In the genomic region with DNA sequence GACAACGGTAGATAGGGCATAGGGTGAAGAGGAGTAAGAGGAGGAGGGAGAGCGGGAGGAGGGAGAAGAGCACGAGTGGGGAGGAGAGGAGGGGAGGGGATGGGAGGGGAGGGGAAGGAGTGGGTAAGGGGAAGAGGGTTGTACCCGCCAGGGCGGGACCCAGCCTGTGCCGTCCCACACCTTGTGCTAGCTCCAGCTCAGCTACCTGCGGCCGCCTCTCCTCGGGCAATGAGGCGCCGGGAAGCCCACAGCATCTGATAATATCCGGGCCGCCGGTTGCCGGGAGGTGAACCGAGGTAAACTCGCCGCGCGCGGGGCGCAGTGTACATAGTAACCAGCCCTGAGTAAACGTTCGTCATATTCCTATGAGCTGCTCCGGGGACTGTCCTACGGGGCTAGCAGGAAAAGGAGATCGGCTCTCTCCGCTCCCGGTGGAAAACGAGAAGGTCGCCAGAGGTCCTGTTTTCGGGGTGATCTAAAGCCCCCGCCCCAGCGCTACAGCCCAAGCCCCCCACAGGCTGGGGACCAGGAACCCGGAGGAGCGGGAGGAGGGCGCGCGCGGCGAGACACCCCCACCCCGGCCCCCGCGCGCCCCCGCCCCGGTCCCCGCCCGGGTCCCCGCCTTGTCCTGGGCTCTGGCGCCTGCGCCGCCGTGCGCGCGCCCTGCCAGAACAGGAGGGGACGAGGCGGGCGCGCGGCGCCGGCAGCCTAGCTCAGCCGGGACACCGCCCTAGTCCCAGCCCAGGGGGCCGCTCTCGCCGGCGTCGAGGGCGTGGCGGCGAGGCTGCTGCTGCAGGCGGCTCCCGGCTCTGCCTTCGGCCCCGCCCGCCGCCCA, we compare ENCODE assay signal across 1 cellular context.
TF ChIP-seq lines count a peak whose summit lies in the region.

Gene RCAN3, plus strand, starts transcription at position 669 of the 835 bp plus-strand sequence. CDS start 11,537 bp downstream, outside the sequence.

TF ChIP-seq in HEK293, 187 proteins besides CTCF, POLR2A, EP300 and RAD21 (continued from another document):
- TF ChIP-seq ZBTB11 (tag by site-specific recombination; conservative IDR thresholded peaks at IDR 0.05; ENCODE audit: low read depth), result 0 out of 2 replicates have a peak, but pooled peaks have one; percentile 17
- peak; percentile 25; the same call in 1 of the 2 replicates for TF ChIP-seq KLF10 (tag by site-specific recombination; IDR thresholded peaks at IDR 0.05)
- no peak for TF ChIP-seq ZNF544 (tag by site-specific recombination; IDR thresholded peaks at IDR 0.05)
- no peak for TF ChIP-seq TCF7L2 (IDR thresholded peaks at IDR 0.05; ENCODE audit: borderline replicate concordance, low read depth, low read length)
- TF ChIP-seq ZNF76 (tag by site-specific recombination; IDR thresholded peaks at IDR 0.05; ENCODE audit: borderline replicate concordance, low read depth), result 0 out of 2 replicates have a peak, but pooled peaks have one; percentile 15
- TF ChIP-seq ZNF114 (tag by site-specific recombination; IDR thresholded peaks at IDR 0.05), result no peak
- TF ChIP-seq ZBTB8A (tag by site-specific recombination; IDR thresholded peaks at IDR 0.05), result peak; percentile 65
- TF ChIP-seq WT1 (tag by site-specific recombination; IDR thresholded peaks at IDR 0.05), result peak; percentile 76
- no peak for TF ChIP-seq OSR2 (tag by site-specific recombination; IDR thresholded peaks at IDR 0.05)
- TF ChIP-seq ZEB2 (tag by site-specific recombination; IDR thresholded peaks at IDR 0.05), result peak; percentile 80; the same call in 1 of the 2 replicates
- TF ChIP-seq ZNF510 (tag by site-specific recombination; IDR thresholded peaks at IDR 0.05; ENCODE audit: insufficient replicate concordance), result no peak
- TF ChIP-seq KLF8 (tag by site-specific recombination; IDR thresholded peaks at IDR 0.05), result peak; percentile 52
- peak; percentile 58 for TF ChIP-seq ZNF600 (tag by site-specific recombination; IDR thresholded peaks at IDR 0.05)
- TF ChIP-seq ZNF335 (tag by site-specific recombination; conservative IDR thresholded peaks at IDR 0.05), result peak; percentile 87
- no peak for TF ChIP-seq ZNF549 (tag by site-specific recombination; IDR thresholded peaks at IDR 0.05)
- TF ChIP-seq SP3 (tag by site-specific recombination; IDR thresholded peaks at IDR 0.05), result peak; percentile 66
- TF ChIP-seq KLF7 (tag by site-specific recombination; IDR thresholded peaks at IDR 0.05; ENCODE audit: borderline replicate concordance), result 0 out of 2 replicates have a peak, but pooled peaks have one; percentile 9
- TF ChIP-seq, protein P1, sequence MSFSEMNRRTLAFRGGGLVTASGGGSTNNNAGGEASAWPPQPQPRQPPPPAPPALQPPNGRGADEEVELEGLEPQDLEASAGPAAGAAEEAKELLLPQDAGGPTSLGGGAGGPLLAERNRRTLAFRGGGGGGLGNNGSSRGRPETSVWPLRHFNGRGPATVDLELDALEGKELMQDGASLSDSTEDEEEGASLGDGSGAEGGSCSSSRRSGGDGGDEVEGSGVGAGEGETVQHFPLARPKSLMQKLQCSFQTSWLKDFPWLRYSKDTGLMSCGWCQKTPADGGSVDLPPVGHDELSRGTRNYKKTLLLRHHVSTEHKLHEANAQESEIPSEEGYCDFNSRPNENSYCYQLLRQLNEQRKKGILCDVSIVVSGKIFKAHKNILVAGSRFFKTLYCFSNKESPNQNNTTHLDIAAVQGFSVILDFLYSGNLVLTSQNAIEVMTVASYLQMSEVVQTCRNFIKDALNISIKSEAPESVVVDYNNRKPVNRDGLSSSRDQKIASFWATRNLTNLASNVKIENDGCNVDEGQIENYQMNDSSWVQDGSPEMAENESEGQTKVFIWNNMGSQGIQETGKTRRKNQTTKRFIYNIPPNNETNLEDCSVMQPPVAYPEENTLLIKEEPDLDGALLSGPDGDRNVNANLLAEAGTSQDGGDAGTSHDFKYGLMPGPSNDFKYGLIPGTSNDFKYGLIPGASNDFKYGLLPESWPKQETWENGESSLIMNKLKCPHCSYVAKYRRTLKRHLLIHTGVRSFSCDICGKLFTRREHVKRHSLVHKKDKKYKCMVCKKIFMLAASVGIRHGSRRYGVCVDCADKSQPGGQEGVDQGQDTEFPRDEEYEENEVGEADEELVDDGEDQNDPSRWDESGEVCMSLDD (tag by site-specific recombination; IDR thresholded peaks at IDR 0.05), result 0 out of 2 replicates have a peak, but pooled peaks have one; percentile 55
- TF ChIP-seq, protein P2, sequence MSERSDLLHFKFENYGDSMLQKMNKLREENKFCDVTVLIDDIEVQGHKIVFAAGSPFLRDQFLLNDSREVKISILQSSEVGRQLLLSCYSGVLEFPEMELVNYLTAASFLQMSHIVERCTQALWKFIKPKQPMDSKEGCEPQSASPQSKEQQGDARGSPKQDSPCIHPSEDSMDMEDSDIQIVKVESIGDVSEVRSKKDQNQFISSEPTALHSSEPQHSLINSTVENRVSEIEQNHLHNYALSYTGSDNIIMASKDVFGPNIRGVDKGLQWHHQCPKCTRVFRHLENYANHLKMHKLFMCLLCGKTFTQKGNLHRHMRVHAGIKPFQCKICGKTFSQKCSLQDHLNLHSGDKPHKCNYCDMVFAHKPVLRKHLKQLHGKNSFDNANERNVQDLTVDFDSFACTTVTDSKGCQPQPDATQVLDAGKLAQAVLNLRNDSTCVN (tag by site-specific recombination; optimal IDR thresholded peaks at IDR 0.05), result peak; percentile 62
- TF ChIP-seq ZNF701 (tag by site-specific recombination; IDR thresholded peaks at IDR 0.05), result no peak
- peak; percentile 63; the same call in 1 of the 2 replicates for TF ChIP-seq ZBTB17 (tag by site-specific recombination; IDR thresholded peaks at IDR 0.05)
- TF ChIP-seq ZNF341 (tag by site-specific recombination; IDR thresholded peaks at IDR 0.05; ENCODE audit: low read depth), result peak; percentile 91
- TF ChIP-seq ZNF24 (tag by site-specific recombination; IDR thresholded peaks at IDR 0.05), result 0 out of 2 replicates have a peak, but pooled peaks have one; percentile 18
- peak; percentile 49; the same call in 1 of the 2 replicates for TF ChIP-seq ZFHX2 (tag by site-specific recombination; conservative IDR thresholded peaks at IDR 0.05)
- TF ChIP-seq ZSCAN30 (tag by site-specific recombination; IDR thresholded peaks at IDR 0.05), result 0 out of 2 replicates have a peak, but pooled peaks have one; percentile 22
- no peak for TF ChIP-seq REST (tag by site-specific recombination; IDR thresholded peaks at IDR 0.05)
- 0 out of 2 replicates have a peak, but pooled peaks have one; percentile 14 for TF ChIP-seq SCRT2 (tag by site-specific recombination; IDR thresholded peaks at IDR 0.05)
- TF ChIP-seq ZNF302 (tag by site-specific recombination; IDR thresholded peaks at IDR 0.05; ENCODE audit: low read depth), result no peak
- peak; percentile 70 for TF ChIP-seq ZNF10 (tag by site-specific recombination; IDR thresholded peaks at IDR 0.05)
- TF ChIP-seq, protein P3, sequence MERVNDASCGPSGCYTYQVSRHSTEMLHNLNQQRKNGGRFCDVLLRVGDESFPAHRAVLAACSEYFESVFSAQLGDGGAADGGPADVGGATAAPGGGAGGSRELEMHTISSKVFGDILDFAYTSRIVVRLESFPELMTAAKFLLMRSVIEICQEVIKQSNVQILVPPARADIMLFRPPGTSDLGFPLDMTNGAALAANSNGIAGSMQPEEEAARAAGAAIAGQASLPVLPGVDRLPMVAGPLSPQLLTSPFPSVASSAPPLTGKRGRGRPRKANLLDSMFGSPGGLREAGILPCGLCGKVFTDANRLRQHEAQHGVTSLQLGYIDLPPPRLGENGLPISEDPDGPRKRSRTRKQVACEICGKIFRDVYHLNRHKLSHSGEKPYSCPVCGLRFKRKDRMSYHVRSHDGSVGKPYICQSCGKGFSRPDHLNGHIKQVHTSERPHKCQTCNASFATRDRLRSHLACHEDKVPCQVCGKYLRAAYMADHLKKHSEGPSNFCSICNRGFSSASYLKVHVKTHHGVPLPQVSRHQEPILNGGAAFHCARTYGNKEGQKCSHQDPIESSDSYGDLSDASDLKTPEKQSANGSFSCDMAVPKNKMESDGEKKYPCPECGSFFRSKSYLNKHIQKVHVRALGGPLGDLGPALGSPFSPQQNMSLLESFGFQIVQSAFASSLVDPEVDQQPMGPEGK (tag by site-specific recombination; IDR thresholded peaks at IDR 0.05), result peak; percentile 48; the same call in 1 of the 2 replicates
- TF ChIP-seq KLF1 (tag by site-specific recombination; IDR thresholded peaks at IDR 0.05), result peak; percentile 49; the same call in 1 of the 2 replicates
- TF ChIP-seq ZNF776 (tag by site-specific recombination; IDR thresholded peaks at IDR 0.05; ENCODE audit: borderline replicate concordance), result no peak
- TF ChIP-seq SP2 (tag by site-specific recombination; IDR thresholded peaks at IDR 0.05), result peak; percentile 74
